Comparison of ENCODE assay signal across 1 cellular context in genomic region chr2:27143285-27143684, GRCh38.
TF ChIP-seq lines count a peak whose summit lies in the region.

No MANE protein-coding gene starts in this region.

TF ChIP-seq in K562, 482 proteins besides CTCF, POLR2A, EP300 and RAD21:
- no peak for TF ChIP-seq PURB (CRISPR knock-in tag; IDR thresholded peaks at IDR 0.05; ENCODE audit: low read depth)
- TF ChIP-seq ZNF766 (CRISPR knock-in tag; conservative IDR thresholded peaks at IDR 0.05), result no peak
- peak; percentile 70 for TF ChIP-seq MEIS2 (IDR thresholded peaks at IDR 0.05; ENCODE audit: partially characterized antibody)
- TF ChIP-seq CBX3 (IDR thresholded peaks at IDR 0.05; ENCODE audit: borderline replicate concordance in 1 of 2, low read length in 2 of 2), result 0 out of 3 replicates have a peak, but pooled peaks of 1 of the 2 experiments have one; percentile 4
- no peak for TF ChIP-seq ARID4B (CRISPR knock-in tag; IDR thresholded peaks at IDR 0.05)
- no peak for TF ChIP-seq MIER1 (IDR thresholded peaks at IDR 0.05; ENCODE audit: low read depth)
- no peak for TF ChIP-seq ZBTB8A (IDR thresholded peaks at IDR 0.05; ENCODE audit: partially characterized antibody)
